ENCODE assay signal across 1 cellular context in the genomic region with DNA sequence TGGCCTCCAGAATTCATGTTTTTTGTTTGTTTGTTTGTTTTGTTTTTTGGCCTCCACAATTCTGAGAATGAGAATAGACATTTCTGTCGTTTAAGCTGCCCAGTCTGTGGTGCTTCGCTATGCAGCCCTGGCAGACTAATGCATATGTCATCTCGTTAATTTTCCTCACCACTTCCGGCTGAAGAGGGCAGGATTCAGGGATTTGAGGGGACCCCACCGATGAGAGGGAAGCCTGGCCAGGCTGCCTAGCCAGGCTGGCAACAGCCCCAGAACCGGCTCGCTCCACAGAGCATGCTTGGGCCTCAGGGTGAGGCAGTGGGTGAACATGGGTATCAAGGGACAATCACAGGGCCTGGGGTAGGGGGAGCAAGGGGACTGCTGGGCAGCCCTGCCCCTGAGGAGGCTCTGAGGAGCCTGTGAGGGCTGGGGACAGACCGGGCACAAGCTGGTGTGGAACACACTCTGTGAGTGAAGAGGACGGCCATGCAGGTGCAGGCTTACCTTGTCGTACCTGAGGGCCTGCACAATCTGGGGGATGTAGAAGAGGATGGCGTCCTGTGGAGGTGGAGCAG.
TF ChIP-seq lines count a peak whose summit lies in the region.

No MANE protein-coding gene starts in this region.

TF ChIP-seq in K562, 482 proteins besides CTCF, POLR2A, EP300 and RAD21 (continued from another document and continues in another):
- TF ChIP-seq, protein P1, sequence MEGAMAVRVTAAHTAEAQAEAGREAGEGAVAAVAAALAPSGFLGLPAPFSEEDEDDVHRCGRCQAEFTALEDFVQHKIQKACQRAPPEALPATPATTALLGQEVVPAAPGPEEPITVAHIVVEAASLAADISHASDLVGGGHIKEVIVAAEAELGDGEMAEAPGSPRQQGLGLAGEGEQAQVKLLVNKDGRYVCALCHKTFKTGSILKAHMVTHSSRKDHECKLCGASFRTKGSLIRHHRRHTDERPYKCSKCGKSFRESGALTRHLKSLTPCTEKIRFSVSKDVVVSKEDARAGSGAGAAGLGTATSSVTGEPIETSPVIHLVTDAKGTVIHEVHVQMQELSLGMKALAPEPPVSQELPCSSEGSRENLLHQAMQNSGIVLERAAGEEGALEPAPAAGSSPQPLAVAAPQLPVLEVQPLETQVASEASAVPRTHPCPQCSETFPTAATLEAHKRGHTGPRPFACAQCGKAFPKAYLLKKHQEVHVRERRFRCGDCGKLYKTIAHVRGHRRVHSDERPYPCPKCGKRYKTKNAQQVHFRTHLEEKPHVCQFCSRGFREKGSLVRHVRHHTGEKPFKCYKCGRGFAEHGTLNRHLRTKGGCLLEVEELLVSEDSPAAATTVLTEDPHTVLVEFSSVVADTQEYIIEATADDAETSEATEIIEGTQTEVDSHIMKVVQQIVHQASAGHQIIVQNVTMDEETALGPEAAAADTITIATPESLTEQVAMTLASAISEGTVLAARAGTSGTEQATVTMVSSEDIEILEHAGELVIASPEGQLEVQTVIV (CRISPR knock-in tag; IDR thresholded peaks at IDR 0.05; ENCODE audit: borderline replicate concordance), result no peak
- TF ChIP-seq RAD51 (IDR thresholded peaks at IDR 0.05; ENCODE audit: borderline replicate concordance, low read depth) (no peak), ZNF76 (CRISPR knock-in tag; IDR thresholded peaks at IDR 0.05; ENCODE audit: borderline replicate concordance) (no peak), NFIC (IDR thresholded peaks at IDR 0.05) (no peak), IRF2 (CRISPR knock-in tag; IDR thresholded peaks at IDR 0.05) (no peak), KDM2B (CRISPR knock-in tag; IDR thresholded peaks at IDR 0.05) (no peak), ZNF75A (CRISPR knock-in tag; IDR thresholded peaks at IDR 0.05) (no peak), KHSRP (IDR thresholded peaks at IDR 0.05) (no peak), KAT7 (CRISPR knock-in tag; IDR thresholded peaks at IDR 0.05; ENCODE audit: borderline replicate concordance) (no peak), JUN (IDR thresholded peaks at IDR 0.05; ENCODE audit: borderline replicate concordance, low read depth, low read length) (no peak), JUN (CRISPR knock-in tag; IDR thresholded peaks at IDR 0.05; ENCODE audit: borderline replicate concordance) (0 out of 2 replicates have a peak, but pooled peaks have one; percentile 20), ILF3 (IDR thresholded peaks at IDR 0.05; ENCODE audit: borderline replicate concordance) (no peak), PTRF (tag; IDR thresholded peaks at IDR 0.05) (no peak), NEUROD1 (IDR thresholded peaks at IDR 0.05; ENCODE audit: borderline replicate concordance, low read depth, low read length, partially characterized antibody) (no peak), CHD2 (IDR thresholded peaks at IDR 0.05; ENCODE audit: low read depth, low read length) (no peak), SREBF1 (IDR thresholded peaks at IDR 0.05; ENCODE audit: borderline replicate concordance, low read depth, low read length) (0 out of 2 replicates have a peak, but pooled peaks have one; percentile 34), ZNF644 (tag; IDR thresholded peaks at IDR 0.05; ENCODE audit: low read depth) (no peak), NCOA4 (IDR thresholded peaks at IDR 0.05; ENCODE audit: partially characterized antibody) (no peak), ZNF707 (CRISPR knock-in tag; conservative IDR thresholded peaks at IDR 0.05) (0 out of 2 replicates have a peak, but pooled peaks have one; percentile 45), ZC3H4 (CRISPR knock-in tag; IDR thresholded peaks at IDR 0.05; ENCODE audit: borderline replicate concordance) (peak; percentile 55; the same call in 1 of the 2 replicates), ZNF143 (CRISPR knock-in tag; IDR thresholded peaks at IDR 0.05) (peak; percentile 58; the same call in 1 of the 2 replicates), GABPB2 (CRISPR knock-in tag; conservative IDR thresholded peaks at IDR 0.05) (no peak), ARID1B (IDR thresholded peaks at IDR 0.05) (no peak), POLR2G (IDR thresholded peaks at IDR 0.05; ENCODE audit: low read depth, low read length) (peak; percentile 31; the same call in 1 of the 2 replicates), KAT8 (IDR thresholded peaks at IDR 0.05; ENCODE audit: low read depth) (no peak), CBX1 (IDR thresholded peaks at IDR 0.05; ENCODE audit: low read depth) (no peak), MTF1 (CRISPR knock-in tag; IDR thresholded peaks at IDR 0.05; ENCODE audit: borderline replicate concordance) (no peak), ZNF184 (CRISPR knock-in tag; IDR thresholded peaks at IDR 0.05) (no peak), CBFB (CRISPR knock-in tag; IDR thresholded peaks at IDR 0.05) (no peak), TEAD4 (IDR thresholded peaks at IDR 0.05; ENCODE audit: low read length) (no peak), TEAD4 (CRISPR knock-in tag; IDR thresholded peaks at IDR 0.05; ENCODE audit: borderline replicate concordance) (peak; percentile 54; the same call in 1 of the 2 replicates)
- TF ChIP-seq, protein P2, sequence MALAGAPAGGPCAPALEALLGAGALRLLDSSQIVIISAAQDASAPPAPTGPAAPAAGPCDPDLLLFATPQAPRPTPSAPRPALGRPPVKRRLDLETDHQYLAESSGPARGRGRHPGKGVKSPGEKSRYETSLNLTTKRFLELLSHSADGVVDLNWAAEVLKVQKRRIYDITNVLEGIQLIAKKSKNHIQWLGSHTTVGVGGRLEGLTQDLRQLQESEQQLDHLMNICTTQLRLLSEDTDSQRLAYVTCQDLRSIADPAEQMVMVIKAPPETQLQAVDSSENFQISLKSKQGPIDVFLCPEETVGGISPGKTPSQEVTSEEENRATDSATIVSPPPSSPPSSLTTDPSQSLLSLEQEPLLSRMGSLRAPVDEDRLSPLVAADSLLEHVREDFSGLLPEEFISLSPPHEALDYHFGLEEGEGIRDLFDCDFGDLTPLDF (CRISPR knock-in tag; IDR thresholded peaks at IDR 0.05), result no peak
- TF ChIP-seq, protein P3, sequence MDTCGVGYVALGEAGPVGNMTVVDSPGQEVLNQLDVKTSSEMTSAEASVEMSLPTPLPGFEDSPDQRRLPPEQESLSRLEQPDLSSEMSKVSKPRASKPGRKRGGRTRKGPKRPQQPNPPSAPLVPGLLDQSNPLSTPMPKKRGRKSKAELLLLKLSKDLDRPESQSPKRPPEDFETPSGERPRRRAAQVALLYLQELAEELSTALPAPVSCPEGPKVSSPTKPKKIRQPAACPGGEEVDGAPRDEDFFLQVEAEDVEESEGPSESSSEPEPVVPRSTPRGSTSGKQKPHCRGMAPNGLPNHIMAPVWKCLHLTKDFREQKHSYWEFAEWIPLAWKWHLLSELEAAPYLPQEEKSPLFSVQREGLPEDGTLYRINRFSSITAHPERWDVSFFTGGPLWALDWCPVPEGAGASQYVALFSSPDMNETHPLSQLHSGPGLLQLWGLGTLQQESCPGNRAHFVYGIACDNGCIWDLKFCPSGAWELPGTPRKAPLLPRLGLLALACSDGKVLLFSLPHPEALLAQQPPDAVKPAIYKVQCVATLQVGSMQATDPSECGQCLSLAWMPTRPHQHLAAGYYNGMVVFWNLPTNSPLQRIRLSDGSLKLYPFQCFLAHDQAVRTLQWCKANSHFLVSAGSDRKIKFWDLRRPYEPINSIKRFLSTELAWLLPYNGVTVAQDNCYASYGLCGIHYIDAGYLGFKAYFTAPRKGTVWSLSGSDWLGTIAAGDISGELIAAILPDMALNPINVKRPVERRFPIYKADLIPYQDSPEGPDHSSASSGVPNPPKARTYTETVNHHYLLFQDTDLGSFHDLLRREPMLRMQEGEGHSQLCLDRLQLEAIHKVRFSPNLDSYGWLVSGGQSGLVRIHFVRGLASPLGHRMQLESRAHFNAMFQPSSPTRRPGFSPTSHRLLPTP (IDR thresholded peaks at IDR 0.05; ENCODE audit: borderline replicate concordance, extremely low read depth, insufficient read length), result no peak
- TF ChIP-seq, protein P4, sequence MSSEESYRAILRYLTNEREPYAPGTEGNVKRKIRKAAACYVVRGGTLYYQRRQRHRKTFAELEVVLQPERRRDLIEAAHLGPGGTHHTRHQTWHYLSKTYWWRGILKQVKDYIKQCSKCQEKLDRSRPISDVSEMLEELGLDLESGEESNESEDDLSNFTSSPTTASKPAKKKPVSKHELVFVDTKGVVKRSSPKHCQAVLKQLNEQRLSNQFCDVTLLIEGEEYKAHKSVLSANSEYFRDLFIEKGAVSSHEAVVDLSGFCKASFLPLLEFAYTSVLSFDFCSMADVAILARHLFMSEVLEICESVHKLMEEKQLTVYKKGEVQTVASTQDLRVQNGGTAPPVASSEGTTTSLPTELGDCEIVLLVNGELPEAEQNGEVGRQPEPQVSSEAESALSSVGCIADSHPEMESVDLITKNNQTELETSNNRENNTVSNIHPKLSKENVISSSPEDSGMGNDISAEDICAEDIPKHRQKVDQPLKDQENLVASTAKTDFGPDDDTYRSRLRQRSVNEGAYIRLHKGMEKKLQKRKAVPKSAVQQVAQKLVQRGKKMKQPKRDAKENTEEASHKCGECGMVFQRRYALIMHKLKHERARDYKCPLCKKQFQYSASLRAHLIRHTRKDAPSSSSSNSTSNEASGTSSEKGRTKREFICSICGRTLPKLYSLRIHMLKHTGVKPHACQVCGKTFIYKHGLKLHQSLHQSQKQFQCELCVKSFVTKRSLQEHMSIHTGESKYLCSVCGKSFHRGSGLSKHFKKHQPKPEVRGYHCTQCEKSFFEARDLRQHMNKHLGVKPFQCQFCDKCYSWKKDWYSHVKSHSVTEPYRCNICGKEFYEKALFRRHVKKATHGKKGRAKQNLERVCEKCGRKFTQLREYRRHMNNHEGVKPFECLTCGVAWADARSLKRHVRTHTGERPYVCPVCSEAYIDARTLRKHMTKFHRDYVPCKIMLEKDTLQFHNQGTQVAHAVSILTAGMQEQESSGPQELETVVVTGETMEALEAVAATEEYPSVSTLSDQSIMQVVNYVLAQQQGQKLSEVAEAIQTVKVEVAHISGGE (CRISPR knock-in tag; IDR thresholded peaks at IDR 0.05), result 0 out of 6 replicates have a peak, but pooled peaks of 1 of the 3 experiments have one; percentile 20
- TF ChIP-seq, protein P5, sequence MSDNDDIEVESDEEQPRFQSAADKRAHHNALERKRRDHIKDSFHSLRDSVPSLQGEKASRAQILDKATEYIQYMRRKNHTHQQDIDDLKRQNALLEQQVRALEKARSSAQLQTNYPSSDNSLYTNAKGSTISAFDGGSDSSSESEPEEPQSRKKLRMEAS (CRISPR knock-in tag; IDR thresholded peaks at IDR 0.05), result peak; percentile 44; the same call in 1 of the 2 replicates
- TF ChIP-seq, protein P6, sequence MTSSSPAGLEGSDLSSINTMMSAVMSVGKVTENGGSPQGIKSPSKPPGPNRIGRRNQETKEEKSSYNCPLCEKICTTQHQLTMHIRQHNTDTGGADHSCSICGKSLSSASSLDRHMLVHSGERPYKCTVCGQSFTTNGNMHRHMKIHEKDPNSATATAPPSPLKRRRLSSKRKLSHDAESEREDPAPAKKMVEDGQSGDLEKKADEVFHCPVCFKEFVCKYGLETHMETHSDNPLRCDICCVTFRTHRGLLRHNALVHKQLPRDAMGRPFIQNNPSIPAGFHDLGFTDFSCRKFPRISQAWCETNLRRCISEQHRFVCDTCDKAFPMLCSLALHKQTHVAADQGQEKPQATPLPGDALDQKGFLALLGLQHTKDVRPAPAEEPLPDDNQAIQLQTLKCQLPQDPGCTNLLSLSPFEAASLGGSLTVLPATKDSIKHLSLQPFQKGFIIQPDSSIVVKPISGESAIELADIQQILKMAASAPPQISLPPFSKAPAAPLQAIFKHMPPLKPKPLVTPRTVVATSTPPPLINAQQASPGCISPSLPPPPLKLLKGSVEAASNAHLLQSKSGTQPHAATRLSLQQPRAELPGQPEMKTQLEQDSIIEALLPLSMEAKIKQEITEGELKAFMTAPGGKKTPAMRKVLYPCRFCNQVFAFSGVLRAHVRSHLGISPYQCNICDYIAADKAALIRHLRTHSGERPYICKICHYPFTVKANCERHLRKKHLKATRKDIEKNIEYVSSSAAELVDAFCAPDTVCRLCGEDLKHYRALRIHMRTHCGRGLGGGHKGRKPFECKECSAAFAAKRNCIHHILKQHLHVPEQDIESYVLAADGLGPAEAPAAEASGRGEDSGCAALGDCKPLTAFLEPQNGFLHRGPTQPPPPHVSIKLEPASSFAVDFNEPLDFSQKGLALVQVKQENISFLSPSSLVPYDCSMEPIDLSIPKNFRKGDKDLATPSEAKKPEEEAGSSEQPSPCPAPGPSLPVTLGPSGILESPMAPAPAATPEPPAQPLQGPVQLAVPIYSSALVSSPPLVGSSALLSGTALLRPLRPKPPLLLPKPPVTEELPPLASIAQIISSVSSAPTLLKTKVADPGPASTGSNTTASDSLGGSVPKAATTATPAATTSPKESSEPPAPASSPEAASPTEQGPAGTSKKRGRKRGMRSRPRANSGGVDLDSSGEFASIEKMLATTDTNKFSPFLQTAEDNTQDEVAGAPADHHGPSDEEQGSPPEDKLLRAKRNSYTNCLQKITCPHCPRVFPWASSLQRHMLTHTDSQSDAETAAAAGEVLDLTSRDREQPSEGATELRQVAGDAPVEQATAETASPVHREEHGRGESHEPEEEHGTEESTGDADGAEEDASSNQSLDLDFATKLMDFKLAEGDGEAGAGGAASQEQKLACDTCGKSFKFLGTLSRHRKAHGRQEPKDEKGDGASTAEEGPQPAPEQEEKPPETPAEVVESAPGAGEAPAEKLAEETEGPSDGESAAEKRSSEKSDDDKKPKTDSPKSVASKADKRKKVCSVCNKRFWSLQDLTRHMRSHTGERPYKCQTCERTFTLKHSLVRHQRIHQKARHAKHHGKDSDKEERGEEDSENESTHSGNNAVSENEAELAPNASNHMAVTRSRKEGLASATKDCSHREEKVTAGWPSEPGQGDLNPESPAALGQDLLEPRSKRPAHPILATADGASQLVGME (CRISPR knock-in tag; IDR thresholded peaks at IDR 0.05), result no peak
- TF ChIP-seq, protein P7, sequence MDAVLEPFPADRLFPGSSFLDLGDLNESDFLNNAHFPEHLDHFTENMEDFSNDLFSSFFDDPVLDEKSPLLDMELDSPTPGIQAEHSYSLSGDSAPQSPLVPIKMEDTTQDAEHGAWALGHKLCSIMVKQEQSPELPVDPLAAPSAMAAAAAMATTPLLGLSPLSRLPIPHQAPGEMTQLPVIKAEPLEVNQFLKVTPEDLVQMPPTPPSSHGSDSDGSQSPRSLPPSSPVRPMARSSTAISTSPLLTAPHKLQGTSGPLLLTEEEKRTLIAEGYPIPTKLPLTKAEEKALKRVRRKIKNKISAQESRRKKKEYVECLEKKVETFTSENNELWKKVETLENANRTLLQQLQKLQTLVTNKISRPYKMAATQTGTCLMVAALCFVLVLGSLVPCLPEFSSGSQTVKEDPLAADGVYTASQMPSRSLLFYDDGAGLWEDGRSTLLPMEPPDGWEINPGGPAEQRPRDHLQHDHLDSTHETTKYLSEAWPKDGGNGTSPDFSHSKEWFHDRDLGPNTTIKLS (IDR thresholded peaks at IDR 0.05; ENCODE audit: borderline replicate concordance, low read depth), result no peak
- TF ChIP-seq, protein P8, sequence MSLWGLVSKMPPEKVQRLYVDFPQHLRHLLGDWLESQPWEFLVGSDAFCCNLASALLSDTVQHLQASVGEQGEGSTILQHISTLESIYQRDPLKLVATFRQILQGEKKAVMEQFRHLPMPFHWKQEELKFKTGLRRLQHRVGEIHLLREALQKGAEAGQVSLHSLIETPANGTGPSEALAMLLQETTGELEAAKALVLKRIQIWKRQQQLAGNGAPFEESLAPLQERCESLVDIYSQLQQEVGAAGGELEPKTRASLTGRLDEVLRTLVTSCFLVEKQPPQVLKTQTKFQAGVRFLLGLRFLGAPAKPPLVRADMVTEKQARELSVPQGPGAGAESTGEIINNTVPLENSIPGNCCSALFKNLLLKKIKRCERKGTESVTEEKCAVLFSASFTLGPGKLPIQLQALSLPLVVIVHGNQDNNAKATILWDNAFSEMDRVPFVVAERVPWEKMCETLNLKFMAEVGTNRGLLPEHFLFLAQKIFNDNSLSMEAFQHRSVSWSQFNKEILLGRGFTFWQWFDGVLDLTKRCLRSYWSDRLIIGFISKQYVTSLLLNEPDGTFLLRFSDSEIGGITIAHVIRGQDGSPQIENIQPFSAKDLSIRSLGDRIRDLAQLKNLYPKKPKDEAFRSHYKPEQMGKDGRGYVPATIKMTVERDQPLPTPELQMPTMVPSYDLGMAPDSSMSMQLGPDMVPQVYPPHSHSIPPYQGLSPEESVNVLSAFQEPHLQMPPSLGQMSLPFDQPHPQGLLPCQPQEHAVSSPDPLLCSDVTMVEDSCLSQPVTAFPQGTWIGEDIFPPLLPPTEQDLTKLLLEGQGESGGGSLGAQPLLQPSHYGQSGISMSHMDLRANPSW (CRISPR knock-in tag; IDR thresholded peaks at IDR 0.05), result no peak
